ENCODE assay signal across 8 cellular contexts in the genomic region with DNA sequence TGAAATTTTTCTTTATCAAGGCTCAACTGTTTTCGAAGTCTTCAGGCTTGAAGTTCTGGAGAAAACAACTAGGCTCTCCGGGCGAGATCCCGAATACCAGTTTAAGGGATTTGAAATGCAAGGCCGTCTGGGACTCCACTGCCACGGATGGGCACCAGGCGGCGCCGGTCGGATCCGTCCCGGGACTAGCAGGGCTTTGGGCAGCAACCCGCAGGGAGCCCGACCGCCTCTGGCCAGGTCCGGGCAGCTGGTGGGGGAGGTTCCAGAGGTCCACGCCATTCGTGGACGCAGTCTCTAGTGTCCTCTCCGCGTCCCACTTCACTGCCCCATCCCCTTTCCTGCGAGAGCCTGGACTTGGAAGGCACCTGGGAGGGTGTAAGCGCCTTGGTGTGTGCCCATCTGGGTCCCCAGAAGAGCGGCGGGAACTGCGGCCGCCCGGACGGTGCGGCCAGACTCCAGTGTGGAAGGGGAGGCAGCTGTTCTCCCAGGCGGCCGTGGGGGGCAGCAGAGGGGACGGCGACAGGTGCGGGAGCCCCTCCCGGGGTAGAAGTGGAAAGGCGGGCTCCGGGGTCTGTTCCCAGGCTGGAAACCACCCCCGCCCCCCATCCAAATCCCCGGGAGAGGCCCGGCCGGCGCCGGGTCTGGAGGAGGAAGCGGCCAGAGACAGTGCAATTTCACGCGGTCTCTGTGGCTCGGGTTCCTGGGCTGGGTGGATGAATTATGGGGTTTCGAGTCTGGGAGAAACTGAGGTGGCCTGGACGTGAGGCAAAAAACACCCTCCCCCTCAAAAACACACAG. TPM values are rescaled to one million over a fixed set of nuclear protein-coding genes. Genes with fewer than 3 reads are reported as not detected.
A peak's percentile ranks its signal among the peaks of the same experiment; 100 is the strongest.
DNase-seq lines count a peak whose midpoint lies in the region; ATAC-seq and TF ChIP-seq lines count a peak whose summit lies in the region.

No MANE protein-coding gene starts in this region.

- peak overlapping the region; percentile 88 for H3K4me3 Mint-ChIP-seq in activated B cell treated with CpG ODN at 0.5 μM for 24 hours

- no peaks in the 10 kb centered on the region for H3K27me3 ChIP-seq in H7 (ENCODE audit: control insufficient read depth, insufficient read depth, low read length)
- H3K27me3 ChIP-seq in skeletal muscle tissue (ENCODE audit: control insufficient read depth in 3 of 3, insufficient read depth in 3 of 3, low read length in 3 of 3) = peaks cover 11 to 18% (median 17%) of the 10 kb centered on the region in 3 donors

- peak overlapping the region; percentile 20 to 74 (median 50) for H3K9ac ChIP-seq in skeletal muscle tissue (ENCODE audit: low read depth in 1 of 3, low read length in 3 of 3)

- peak overlapping the region; percentile 39 for H3K27ac ChIP-seq in skeletal muscle tissue (ENCODE audit: low read depth, low read length)

- no peaks in the 10 kb centered on the region for H3K9me3 ChIP-seq in skeletal muscle tissue (ENCODE audit: control insufficient read depth in 3 of 3, low read length in 3 of 3)

- no peak for TF ChIP-seq CTCF in activated B cell treated with CpG ODN at 0.5 μM for 24 hours (IDR thresholded peaks at IDR 0.05)

- H3K4me3 ChIP-seq in H7 (ENCODE audit: insufficient read depth, low read depth, low read length) = peak overlapping the region; percentile 89
- peak overlapping the region; percentile 72 to 80 (median 75) for H3K4me3 ChIP-seq in skeletal muscle tissue (ENCODE audit: low read length in 3 of 3)

- intact Hi-C loops in activated B cell treated with CpG ODN at 0.5 μM for 24 hours (cut with micrococcal nuclease) = loop anchor here (1.0 to 2.0 kb wide), 3 partner anchors 25 to 38 kb away; a partner anchor contains a TSS

- no peak overlapping the region for H3K27ac Mint-ChIP-seq in activated B cell treated with CpG ODN at 0.5 μM for 24 hours

- POLR2A ChIA-PET in activated B cell treated with CpG ODN at 0.5 μM for 24 hours (lab: Charles Lee) = interaction anchor here (0.6 to 1.8 kb wide), 3 partner anchors 25 to 428 kb away, joined by 3 to 9 read pairs (median 3); a partner anchor contains a TSS

- H3K4me1 Mint-ChIP-seq in activated B cell treated with CpG ODN at 0.5 μM for 24 hours = peaks cover 10% of the 10 kb centered on the region

- H3K4me1 ChIP-seq in skeletal muscle tissue (ENCODE audit: control insufficient read depth in 3 of 3, insufficient read depth in 3 of 3, low read length in 3 of 3) = peaks cover 12 to 16% (median 15%) of the 10 kb centered on the region in 3 donors

- no peaks in the 10 kb centered on the region for H3K36me3 Mint-ChIP-seq in activated B cell treated with CpG ODN at 0.5 μM for 24 hours (ENCODE audit: low read depth)

- peak; percentile 82 for ATAC-seq in activated B cell treated with CpG ODN at 0.5 μM for 24 hours (ENCODE audit: low read depth)

- CTCF ChIA-PET in activated B cell treated with CpG ODN at 0.5 μM for 24 hours (lab: Charles Lee) = interaction anchor here (1.2 to 1.3 kb wide), 2 partner anchors 25 to 88 kb away, joined by 3 to 6 read pairs; a partner anchor contains a TSS

- H3K36me3 ChIP-seq in H7 (replicated peaks; ENCODE audit: control insufficient read depth, insufficient read depth, low read length) (peaks cover 9% of the 10 kb centered on the region), skeletal muscle tissue (ENCODE audit: control insufficient read depth in 3 of 3, insufficient read depth in 3 of 3, low read length in 3 of 3) (no peaks in the 10 kb centered on the region)

- peaks cover 22% of the 10 kb centered on the region for H3K27me3 Mint-ChIP-seq in activated B cell treated with CpG ODN at 0.5 μM for 24 hours

- no peaks in the 10 kb centered on the region for H3K9me3 Mint-ChIP-seq in activated B cell treated with CpG ODN at 0.5 μM for 24 hours

- DNase-seq in DMS153 (lab: John Stamatoyannopoulos, UW) (peak; percentile 67), H7 (peak; percentile 95), NCI-H2196 (lab: John Stamatoyannopoulos, UW; ENCODE audit: unreplicated experiment) (peak; percentile 70), activated B cell treated with CpG ODN at 0.5 μM for 24 hours (peak; percentile 52), inferior parietal cortex (ENCODE audit: extremely low spot score) (peak; percentile 66), NCI-H128 (lab: John Stamatoyannopoulos, UW; ENCODE audit: unreplicated experiment) (no peak)
- peak; percentile 29 for DNase-seq in central memory CD4-positive, alpha-beta T cell

RNA-seq across cellular contexts. Expression of a gene that starts 0.8 kb away (rescaled TPM):
- total RNA-seq in H7 (2014; rRNA removed; shearing (Covaris generic)) = 32.4 and 39.8 TPM in 2 replicates
- total RNA-seq in activated B cell treated with CpG ODN at 0.5 μM for 24 hours = not detected in 2 replicates
- total RNA-seq in skeletal muscle tissue = 154 TPM

RNA-seq across cellular contexts. Expression of a gene that starts 25.2 kb away (rescaled TPM):
- total RNA-seq in H7 (2014; rRNA removed; shearing (Covaris generic)) = 273 and 282 TPM in 2 replicates
- total RNA-seq in activated B cell treated with CpG ODN at 0.5 μM for 24 hours (137 and 155 TPM in 2 replicates), skeletal muscle tissue (53.8 TPM)

RNA-seq across cellular contexts. Expression of a gene that starts 37.3 kb away (rescaled TPM):
- 3,839 and 4,060 TPM in 2 replicates for total RNA-seq in H7 (2014; rRNA removed; shearing (Covaris generic))
- total RNA-seq in activated B cell treated with CpG ODN at 0.5 μM for 24 hours (5,829 and 6,631 TPM in 2 replicates), skeletal muscle tissue (4,392 TPM)

RNA-seq across cellular contexts. Expression of a gene that starts 37.4 kb away (rescaled TPM):
- 830 and 1,197 TPM in 2 replicates for total RNA-seq in H7 (2014; rRNA removed; shearing (Covaris generic))
- 23.9 and 28.1 TPM in 2 replicates for total RNA-seq in activated B cell treated with CpG ODN at 0.5 μM for 24 hours
- total RNA-seq in skeletal muscle tissue = 36.5 TPM

RNA-seq across cellular contexts. Expression of a gene that starts 38.9 kb away (rescaled TPM):
- total RNA-seq in H7 (2014; rRNA removed; shearing (Covaris generic)) = 8.2 and 11.3 TPM in 2 replicates
- total RNA-seq in activated B cell treated with CpG ODN at 0.5 μM for 24 hours (15.4 and 17.1 TPM in 2 replicates), skeletal muscle tissue (5.7 TPM)

Comparison
In these comparisons a context has a peak if more than half of its experiments do, and no peak if none do; other contexts are left out.
1. RNA of a gene that starts 0.8 kb away (total RNA-seq): 154 TPM in skeletal muscle tissue (single experiment) and 32.4 to 39.8 TPM in H7; not detected in activated B cell treated with CpG ODN at 0.5 μM for 24 hours; every median in the first group is over 10 times any median in the second.